In genomic region chr1:6489799-6490180, GRCh38 we compare ENCODE assay signal across 1 cellular context.
TF ChIP-seq lines count a peak whose summit lies in the region.

No MANE protein-coding gene starts in this region.

TF ChIP-seq in K562, 482 proteins besides CTCF, POLR2A, EP300 and RAD21 (continued from another document):
- TF ChIP-seq ARID4B (CRISPR knock-in tag; IDR thresholded peaks at IDR 0.05): 0 out of 2 replicates have a peak, but pooled peaks have one; percentile 44
- TF ChIP-seq SMC3 (conservative IDR thresholded peaks at IDR 0.05; ENCODE audit: insufficient read depth, low read depth, low read length): peak; percentile 53
TF ChIP-seq in K562: peak in this region for 24.
